20 cellular contexts compared by ENCODE assay signal in the genomic region with DNA sequence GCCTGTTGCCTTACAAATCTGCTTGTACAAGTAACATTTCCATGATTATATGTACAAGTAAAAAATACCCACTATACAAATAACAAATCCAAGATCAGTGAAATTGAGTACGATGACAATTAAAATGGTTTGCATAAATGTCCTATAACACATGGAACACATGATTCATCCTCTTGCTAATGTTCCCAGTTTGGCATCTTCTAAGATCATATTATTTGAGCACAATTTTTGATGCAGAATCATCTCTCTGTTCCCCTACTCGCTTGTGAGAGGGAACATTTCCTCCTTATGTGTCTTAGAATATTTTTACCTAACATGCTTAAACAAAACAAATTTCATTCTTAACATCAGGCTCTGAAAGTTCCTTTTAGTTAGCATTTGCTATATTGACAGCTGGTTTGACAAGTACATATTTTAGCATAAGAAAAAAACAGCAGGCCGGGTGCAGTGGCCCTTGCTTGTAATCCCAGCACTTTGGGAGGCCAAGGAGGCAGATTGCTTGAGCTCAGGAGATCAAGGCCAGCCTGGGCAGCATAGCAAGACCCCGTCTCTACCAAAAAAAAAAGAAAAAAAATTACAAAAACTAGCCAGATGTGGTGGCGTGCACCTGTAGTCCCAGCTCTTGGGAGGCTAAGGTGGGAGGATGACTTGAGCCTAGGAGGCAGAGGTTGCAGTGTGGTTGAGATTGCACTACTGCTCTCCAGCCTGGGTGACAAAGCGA.
"Had no signal": no experiment of that assay in that cellular context is flagged by ENCODE, and none has a peak within 500 bp of the region (broad histone marks: within the 10 kb centered on the region; RNA-seq: fewer than 3 reads in every experiment).

No MANE protein-coding gene starts in this region.

- DNase-seq: activated CD4-positive, alpha-beta T cell treated with anti-CD3 and anti-CD28 coated beads for 1 hour; activated CD4-positive, alpha-beta T cell treated with anti-CD3 and anti-CD28 coated beads, Interleukin-2, amount 50 U/mL, for 48 hours; activated CD8-positive, alpha-beta memory T cell treated with anti-CD3 and anti-CD28 coated beads, Interleukin-2, amount 10 ng/mL, durations not matched to agents 7 days and 5 days; amniotic stem cell; body of pancreas; central memory CD4-positive, alpha-beta T cell; dermis blood vessel endothelial cell; endodermal cell; erythroblast; glutamatergic neuron; mammary epithelial cell; mucosa of descending colon; occipital lobe; psoas muscle; SHP77 treated with DMSO at 0.1 percent for 48 hours; stimulated activated CD4-positive, alpha-beta T cell treated with anti-CD3 and anti-CD28 coated beads, Interleukin-12 subunit alpha, Interleukin-12 subunit beta, amount 100 ng/mL, for 4 hours; stimulated activated naive CD4-positive, alpha-beta T cell treated with Interleukin-2 at 50 U/mL for 16 hours; T-helper 2 cell had no signal

- H3K27me3 Mint-ChIP-seq: activated CD8-positive, alpha-beta memory T cell treated with anti-CD3 and anti-CD28 coated beads, Interleukin-2, amount 10 ng/mL, durations not matched to agents 7 days and 5 days had no signal

- H3K4me3 Mint-ChIP-seq: activated CD8-positive, alpha-beta memory T cell treated with anti-CD3 and anti-CD28 coated beads, Interleukin-2, amount 10 ng/mL, durations not matched to agents 7 days and 5 days; endodermal cell; nephron had no signal

- H3K9me3 Mint-ChIP-seq: nephron had no signal

- H3K4me1 Mint-ChIP-seq: nephron had no signal

- ATAC-seq: activated CD8-positive, alpha-beta memory T cell treated with anti-CD3 and anti-CD28 coated beads, Interleukin-2, amount 10 ng/mL, durations not matched to agents 7 days and 5 days; body of pancreas; mucosa of descending colon; psoas muscle; sciatic nerve had no signal

- H3K27ac Mint-ChIP-seq: activated CD8-positive, alpha-beta memory T cell treated with anti-CD3 and anti-CD28 coated beads, Interleukin-2, amount 10 ng/mL, durations not matched to agents 7 days and 5 days; endodermal cell; nephron had no signal
